In the genomic region with DNA sequence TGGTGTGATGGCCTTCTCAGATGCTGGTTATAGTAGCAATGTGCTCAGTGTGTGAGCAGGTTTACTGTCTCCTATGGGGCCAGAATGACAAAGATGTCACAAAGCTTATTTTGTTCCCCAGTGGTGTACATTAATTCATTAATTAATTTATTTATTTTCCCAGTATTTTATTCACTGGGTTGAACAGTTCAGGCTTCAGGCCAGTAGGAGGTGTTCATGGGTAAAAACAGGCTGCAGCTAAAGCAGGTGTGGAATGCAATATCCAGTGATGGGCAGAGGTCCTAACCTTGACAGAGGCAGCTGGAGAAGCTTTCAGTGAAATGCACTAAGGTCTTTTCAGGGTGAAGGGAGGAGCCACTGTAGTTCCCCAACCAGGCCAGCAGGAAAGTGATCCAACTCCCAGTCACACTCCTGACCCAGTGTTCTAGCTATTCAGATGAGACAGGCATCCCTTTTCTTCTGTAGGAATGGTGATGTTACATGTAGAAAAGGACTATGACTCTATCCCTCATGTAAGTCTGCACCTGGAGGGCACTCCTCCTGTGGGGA, we compare ENCODE assay signal across 24 cellular contexts. TPM values are rescaled to one million over a fixed set of nuclear protein-coding genes. Genes with fewer than 3 reads are reported as not detected.
DNase-seq lines count a peak whose midpoint lies in the region; FAIRE-seq and TF ChIP-seq lines count a peak whose summit lies in the region.
"Had no signal": no experiment of that assay in that cellular context is flagged by ENCODE, and none has a peak within 500 bp of the region (broad histone marks: within the 10 kb centered on the region; RNA-seq: fewer than 3 reads in every experiment).

No MANE protein-coding gene starts in this region.

- H3K79me1 ChIP-seq in H1 (ENCODE audit: low read depth, low read length), result no peaks in the 10 kb centered on the region

- H3K27me3 ChIP-seq in KMS-11 (ENCODE audit: insufficient read depth, low read depth) (no peaks in the 10 kb centered on the region), H1 (replicated peaks in 1 of 4; ENCODE audit: control insufficient read depth in 3 of 4, extremely low read depth in 1 of 4, insufficient read depth in 3 of 4, low read length in 3 of 4) (no peaks in the 10 kb centered on the region)
- no peaks in the 10 kb centered on the region for H3K27me3 ChIP-seq in CD8-positive, alpha-beta memory T cell (ENCODE audit: insufficient read depth, low read length, poor library complexity, severe bottlenecking)
- H3K27me3 ChIP-seq: gastrocnemius medialis had no signal

- H2BK120ac ChIP-seq in H1 (replicated peaks; ENCODE audit: low read depth, low read length), result no peak overlapping the region

- CTCF ChIA-PET in H1 (lab: Charles Lee; ENCODE audit: partially characterized antibody), result interaction anchor here (0.5 to 3.0 kb wide), 9 partner anchors 10 to 296 kb away, joined by 3 to 8 read pairs (median 4); no protein-coding TSS in a partner anchor
- CTCF ChIA-PET in CD8-positive, alpha-beta memory T cell (lab: Charles Lee), result no interaction called here

- peaks cover 39% of the 10 kb centered on the region for H3K4me1 ChIP-seq in KMS-11 (ENCODE audit: low read depth, poor library complexity, severe bottlenecking)
- peaks cover 0 to 10% (median 4%) of the 10 kb centered on the region in 4 experiments; a peak in 4 of 7 replicates for H3K4me1 ChIP-seq in H1 (replicated peaks in 1 of 4; ENCODE audit: control insufficient read depth in 3 of 4, insufficient read depth in 4 of 4, low read length in 3 of 4)
- H3K4me1 ChIP-seq in CD8-positive, alpha-beta memory T cell (ENCODE audit: insufficient read depth, low read length), result no peaks in the 10 kb centered on the region
- H3K4me1 ChIP-seq: gastrocnemius medialis had no signal

- H3K9ac ChIP-seq in KMS-11, result no peak overlapping the region
- H3K9ac ChIP-seq in H1 (replicated peaks in 1 of 4; ENCODE audit: extremely low read depth in 1 of 4, low read depth in 3 of 4, low read length in 3 of 4), result no peak overlapping the region

- H2BK12ac ChIP-seq in H1 (ENCODE audit: low read depth, low read length), result no peak overlapping the region

- no peak overlapping the region for H4K91ac ChIP-seq in H1 (replicated peaks; ENCODE audit: insufficient read length, low read length)

- H2AFZ ChIP-seq in KMS-11 (ENCODE audit: low read depth) (no peak overlapping the region), H1 (ENCODE audit: low read length) (no peak overlapping the region)

- DNase-seq in GM12864 (ENCODE audit: low read depth), result no peak
- DNase-seq in H1 (ENCODE audit: low read depth in 1 of 2, low spot score in 2 of 2), result no peak
- DNase-seq in progenitor cell of endocrine pancreas (ENCODE audit: low spot score, unreplicated experiment), result no peak
- DNase-seq in NCI-H1048 (lab: John Stamatoyannopoulos, UW), result no peak
- no peak for DNase-seq in NCI-H146 (lab: John Stamatoyannopoulos, UW)
- DNase-seq in CD8-positive, alpha-beta memory T cell, result no peak
- DNase-seq: activated CD4-positive, alpha-beta T cell treated with anti-CD3 and anti-CD28 coated beads, Interleukin-2, amount 10 ng/mL, durations not matched to agents 7 days and 5 days; cerebellar nuclear complex; gastrocnemius medialis; kidney; mammary epithelial cell; NCI-H1105; NCI-H2081; occipital lobe; stimulated activated CD4-positive, alpha-beta T cell treated with anti-CD3 and anti-CD28 coated beads, Interleukin-4, amount 100 ng/mL, for 1 hour; stimulated activated naive CD4-positive, alpha-beta T cell; T-helper 17 cell had no signal

- H3K9me3 Mint-ChIP-seq in progenitor cell of endocrine pancreas (ENCODE audit: low read depth), result no peaks in the 10 kb centered on the region
- H3K9me3 Mint-ChIP-seq in CD8-positive, alpha-beta memory T cell, result no peaks in the 10 kb centered on the region

- no peaks in the 10 kb centered on the region for H3K9me3 ChIP-seq in H1 (ENCODE audit: insufficient read depth in 2 of 2, low read depth in 1 of 2, low read length in 1 of 2)
- H3K9me3 ChIP-seq in CD8-positive, alpha-beta memory T cell (ENCODE audit: low read length), result no peaks in the 10 kb centered on the region
- H3K9me3 ChIP-seq: Caco-2, gastrocnemius medialis, thoracic aorta had no signal

- peak; percentile 48 for FAIRE-seq in H1 (lab: Jason Lieb, UNC)
- FAIRE-seq: astrocyte, kidney had no signal

- TF ChIP-seq EP300 in H1 (IDR thresholded peaks at IDR 0.05; ENCODE audit: borderline replicate concordance in 1 of 2, low read depth in 2 of 2, low read length in 2 of 2), result no peak

- no peak overlapping the region for H3K4me3 ChIP-seq in GM12864 (ENCODE audit: low read depth, low read length)
- no peak overlapping the region for H3K4me3 ChIP-seq in KMS-11 (IDR thresholded peaks at IDR 0.05; ENCODE audit: insufficient read depth, low read depth, low read length)
- H3K4me3 ChIP-seq in H1 (ENCODE audit: extremely low read depth in 1 of 4, insufficient read depth in 2 of 4, low read depth in 3 of 4, low read length in 4 of 4), result no peak overlapping the region
- H3K4me3 ChIP-seq in CD8-positive, alpha-beta memory T cell (ENCODE audit: low read length), result no peak overlapping the region
- H3K4me3 ChIP-seq: gastrocnemius medialis, thoracic aorta had no signal

- H3K79me2 ChIP-seq in KMS-11 (ENCODE audit: insufficient read depth, low read depth) (no peaks in the 10 kb centered on the region), H1 (ENCODE audit: control insufficient read depth in 1 of 2, insufficient read depth in 2 of 2, low read length in 2 of 2) (no peaks in the 10 kb centered on the region)

- H3K14ac ChIP-seq in H1 (ENCODE audit: insufficient read length), result no peak overlapping the region

- H3K23ac ChIP-seq in H1 (ENCODE audit: insufficient read length), result no peak overlapping the region

- no peak overlapping the region for H3K18ac ChIP-seq in H1 (ENCODE audit: extremely low read depth, low read length)

- TF ChIP-seq CTCF in GM12864 (IDR thresholded peaks at IDR 0.05; ENCODE audit: low read depth, low read length, missing control alignments), result peak; percentile 3
- TF ChIP-seq CTCF in KMS-11 (conservative IDR thresholded peaks at IDR 0.05; ENCODE audit: low read depth, low read length), result peak; percentile 51
- TF ChIP-seq CTCF in H1 (IDR thresholded peaks at IDR 0.05; ENCODE audit: control extremely low read depth in 1 of 3, insufficient read depth in 1 of 3, low read depth in 1 of 3, low read length in 3 of 3), result peak in 2 of 3 experiments; percentile 6 to 28; a peak in 1 of 4 replicates
- no peak for TF ChIP-seq CTCF in progenitor cell of endocrine pancreas (IDR thresholded peaks at IDR 0.05; ENCODE audit: unreplicated experiment)

- H2BK15ac ChIP-seq in H1 (ENCODE audit: low read length), result no peak overlapping the region

- H3K27ac ChIP-seq in KMS-11 (no peak overlapping the region; the same call in 1 of the 2 replicates), H1 (ENCODE audit: low read depth, low read length) (no peak overlapping the region)
- H3K27ac ChIP-seq in CD8-positive, alpha-beta memory T cell (ENCODE audit: low read depth, low read length), result no peak overlapping the region
- H3K27ac ChIP-seq: gastrocnemius medialis, thoracic aorta, VCaP had no signal

- H3K4me2 ChIP-seq in KMS-11 (no peak overlapping the region), H1 (ENCODE audit: insufficient read depth in 1 of 2, low read depth in 2 of 2, low read length in 2 of 2) (no peak overlapping the region)

- TF ChIP-seq POLR2A in H1 (IDR thresholded peaks at IDR 0.05; ENCODE audit: control extremely low read depth in 1 of 2, low read depth in 2 of 2, low read length in 2 of 2), result no peak

- H3K23me2 ChIP-seq in H1 (ENCODE audit: low read depth, low read length), result no peaks in the 10 kb centered on the region

- no peak overlapping the region for H2AK5ac ChIP-seq in H1 (ENCODE audit: low read depth, low read length)

- no peak overlapping the region for H3K4ac ChIP-seq in H1 (replicated peaks; ENCODE audit: insufficient read length, low read depth, low read length)

- H4K8ac ChIP-seq in H1 (ENCODE audit: extremely low read depth, insufficient read depth, low read length), result no peak overlapping the region

- H3K36me3 ChIP-seq in KMS-11 (ENCODE audit: insufficient read depth) (no peaks in the 10 kb centered on the region), H1 (ENCODE audit: control insufficient read depth in 2 of 4, insufficient read depth in 4 of 4, low read length in 3 of 4) (no peaks in the 10 kb centered on the region)
- no peaks in the 10 kb centered on the region for H3K36me3 ChIP-seq in CD8-positive, alpha-beta memory T cell (ENCODE audit: insufficient read depth, low read length)
- H3K36me3 ChIP-seq: gastrocnemius medialis, thoracic aorta had no signal

- no peak overlapping the region for H3K4me3 Mint-ChIP-seq in progenitor cell of endocrine pancreas (ENCODE audit: low read depth)
- no peak overlapping the region for H3K4me3 Mint-ChIP-seq in CD8-positive, alpha-beta memory T cell
- H3K4me3 Mint-ChIP-seq: activated CD4-positive, alpha-beta T cell treated with anti-CD3 and anti-CD28 coated beads, Interleukin-2, amount 10 ng/mL, durations not matched to agents 7 days and 5 days; activated naive CD8-positive, alpha-beta T cell; B cell; T-helper 17 cell had no signal

- H4K20me1 ChIP-seq in KMS-11 (ENCODE audit: insufficient read depth) (no peaks in the 10 kb centered on the region), H1 (replicated peaks in 1 of 2; ENCODE audit: control insufficient read depth in 1 of 2, insufficient read depth in 2 of 2, low read length in 2 of 2) (peaks cover 0 to 2% of the 10 kb centered on the region in 2 experiments)

- H4K5ac ChIP-seq in H1 (ENCODE audit: insufficient read length, low read depth, low read length), result no peak overlapping the region

- no peak overlapping the region for H2BK5ac ChIP-seq in H1 (ENCODE audit: low read depth, low read length)

- H3K27me3 Mint-ChIP-seq in progenitor cell of endocrine pancreas, result no peaks in the 10 kb centered on the region
- peaks cover 0 to 3% of the 10 kb centered on the region in 2 donors for H3K27me3 Mint-ChIP-seq in CD8-positive, alpha-beta memory T cell
- H3K27me3 Mint-ChIP-seq: activated CD4-positive, alpha-beta T cell treated with anti-CD3 and anti-CD28 coated beads, Interleukin-2, amount 10 ng/mL, durations not matched to agents 7 days and 5 days; activated naive CD8-positive, alpha-beta T cell; B cell; T-helper 17 cell had no signal

- POLR2A ChIA-PET in H1 (lab: Charles Lee; ENCODE audit: partially characterized antibody), result interaction anchor here (1.5 kb wide), 1 partner anchor 9 kb away, joined by 8 read pairs; the partner anchor contains the start of gene FANCF
- POLR2A ChIA-PET in CD8-positive, alpha-beta memory T cell (lab: Charles Lee), result no interaction called here

- H3K36me3 Mint-ChIP-seq in progenitor cell of endocrine pancreas (ENCODE audit: insufficient read depth), result peaks cover 3% of the 10 kb centered on the region
- peaks cover 0 to 10% (median 3%) of the 10 kb centered on the region in 3 donors for H3K36me3 Mint-ChIP-seq in CD8-positive, alpha-beta memory T cell

- H3K56ac ChIP-seq in H1 (replicated peaks; ENCODE audit: insufficient read length, low read depth, low read length), result no peak overlapping the region

- peaks cover 2% of the 10 kb centered on the region for H3K4me1 Mint-ChIP-seq in progenitor cell of endocrine pancreas (ENCODE audit: low read depth)
- H3K4me1 Mint-ChIP-seq in CD8-positive, alpha-beta memory T cell, result peaks cover 0 to 6% (median 3%) of the 10 kb centered on the region in 3 donors
- H3K4me1 Mint-ChIP-seq: B cell, T-helper 17 cell had no signal

- H3K27ac Mint-ChIP-seq in progenitor cell of endocrine pancreas, result peak overlapping the region; percentile 11
- H3K27ac Mint-ChIP-seq in CD8-positive, alpha-beta memory T cell, result peak overlapping the region in 1 of 8 donors; percentile 61
- H3K27ac Mint-ChIP-seq: activated CD4-positive, alpha-beta T cell treated with anti-CD3 and anti-CD28 coated beads, Interleukin-2, amount 10 ng/mL, durations not matched to agents 7 days and 5 days; activated naive CD8-positive, alpha-beta T cell; B cell; T-helper 17 cell had no signal

- no peak overlapping the region for H2BK20ac ChIP-seq in H1 (ENCODE audit: low read length)

- peak; percentile 24 to 33; a peak in 1 of 4 replicates for TF ChIP-seq RAD21 in H1 (IDR thresholded peaks at IDR 0.05 in 1 of 2, conservative IDR thresholded peaks at IDR 0.05 in 1 of 2; ENCODE audit: low read depth in 2 of 2, low read length in 2 of 2)

RNA-seq across cellular contexts. Expression of gene FANCF, which starts 7.8 kb away (rescaled TPM):
- total RNA-seq in H1 (2021; fragmentation: NEBNext Ultra II Directional; extraction: Animal tissue kit (Norgen Biotek cat#: 25700)), result 27.2 and 29.4 TPM in 2 replicates
- polyA plus RNA-seq in H1 (2011; rRNA removed), result 10.0 and 11.6 TPM in 2 replicates
- 15.0 TPM for polyA plus RNA-seq in H1 (2011; cell fraction: cytosol; rRNA removed)
- polyA plus RNA-seq in H1 (2011; cell fraction: nucleus; rRNA removed), result 10.7 TPM
- polyA plus RNA-seq in H1 (2012, experiment 1 of 2), result 13.1 to 16.6 TPM (median 14.5 TPM) in 4 replicates
- polyA plus RNA-seq in H1 (2012, experiment 2 of 2), result 16.2 TPM
- polyA plus RNA-seq in H1 (2013, experiment 1 of 2), result 14.2 TPM
- 14.0 TPM for polyA plus RNA-seq in H1 (2013, experiment 2 of 2)
- 9.4 and 9.5 TPM in 2 replicates for polyA minus RNA-seq in H1 (2011; rRNA and poly(A)+ RNA removed)
- 12.2 TPM for polyA minus RNA-seq in H1 (2011; cell fraction: cytosol; rRNA and poly(A)+ RNA removed)
- polyA minus RNA-seq in H1 (2011; cell fraction: nucleus; rRNA and poly(A)+ RNA removed), result 17.6 TPM
- 30.2 and 32.8 TPM in 2 replicates for total RNA-seq in progenitor cell of endocrine pancreas
- 10 to 100 TPM; 14.8 to 15.6 TPM for total RNA-seq in CD8-positive, alpha-beta memory T cell
- polyA plus RNA-seq in CD8-positive, alpha-beta memory T cell, result 15.3 TPM

RNA-seq across cellular contexts. Expression of gene GAS2, which starts 33.0 kb away (rescaled TPM):
- 1.5 and 1.7 TPM in 2 replicates for total RNA-seq in H1 (2021; fragmentation: NEBNext Ultra II Directional; extraction: Animal tissue kit (Norgen Biotek cat#: 25700))
- polyA plus RNA-seq in H1 (2011; rRNA removed), result 0.70 and 0.71 TPM in 2 replicates
- polyA plus RNA-seq in H1 (2011; cell fraction: cytosol; rRNA removed), result 1.5 TPM
- polyA plus RNA-seq in H1 (2011; cell fraction: nucleus; rRNA removed), result 1.6 TPM
- 1.1 to 2.2 TPM (median 1.6 TPM) in 4 replicates for polyA plus RNA-seq in H1 (2012, experiment 1 of 2)
- 0.60 TPM for polyA plus RNA-seq in H1 (2012, experiment 2 of 2)
- polyA plus RNA-seq in H1 (2013, experiment 1 of 2), result 1.2 TPM
- 0.94 TPM for polyA plus RNA-seq in H1 (2013, experiment 2 of 2)
- polyA minus RNA-seq in H1 (2011; rRNA and poly(A)+ RNA removed), result 3.2 and 4.0 TPM in 2 replicates
- polyA minus RNA-seq in H1 (2011; cell fraction: cytosol; rRNA and poly(A)+ RNA removed), result not detected
- polyA minus RNA-seq in H1 (2011; cell fraction: nucleus; rRNA and poly(A)+ RNA removed), result 9.8 TPM
- 14.5 and 16.0 TPM in 2 replicates for total RNA-seq in progenitor cell of endocrine pancreas
- 1 to 10 TPM; 1.7 to 2.7 TPM for total RNA-seq in CD8-positive, alpha-beta memory T cell
- polyA plus RNA-seq in CD8-positive, alpha-beta memory T cell, result 3.5 TPM
